Comparison of ENCODE assay signal across 9 cellular contexts in genomic region chr1:10471411-10472219, GRCh38. TPM values are rescaled to one million over a fixed set of nuclear protein-coding genes. Genes with fewer than 3 reads are reported as not detected.
DNase-seq lines count a peak whose midpoint lies in the region; TF ChIP-seq lines count a peak whose summit lies in the region.
"Had no signal": no experiment of that assay in that cellular context is flagged by ENCODE, and none has a peak within 500 bp of the region (broad histone marks: within the 10 kb centered on the region; RNA-seq: fewer than 3 reads in every experiment).

No MANE protein-coding gene starts in this region.

- peak overlapping the region; percentile 95 for H3K27ac ChIP-seq in DOHH2 (ENCODE audit: low read depth, low read length)
- peak overlapping the region in 3 of 5 donors; percentile 29 to 57 (median 55) for H3K27ac ChIP-seq in adrenal gland

- H3K27me3 ChIP-seq in DOHH2 (ENCODE audit: control insufficient read depth, low read length) (no peaks in the 10 kb centered on the region), adrenal gland (no peaks in the 10 kb centered on the region)

- H4K20me1 ChIP-seq in DOHH2 (ENCODE audit: control insufficient read depth, insufficient read depth, low read depth, low read length), result peaks cover 4% of the 10 kb centered on the region; the same call in 1 of the 2 replicates

- H3K4me2 ChIP-seq in DOHH2 (ENCODE audit: low read length), result peak overlapping the region; percentile 73

- H3K36me3 ChIP-seq in DOHH2 (ENCODE audit: control insufficient read depth, low read length) (peaks cover 36% of the 10 kb centered on the region), adrenal gland (replicated peaks in 1 of 2) (peaks cover 0 to 25% of the 10 kb centered on the region in 2 donors)

- WGBS in adrenal gland, 4 donors, result 7 to 19% (median 11%) methylated on average over 22 to 23 of the region's 23 CpGs

- TF ChIP-seq POLR2A in adrenal gland (IDR thresholded peaks at IDR 0.05), result no peak

- H3K79me2 ChIP-seq in DOHH2 (ENCODE audit: control insufficient read depth, low read length), result peaks cover 55% of the 10 kb centered on the region

- H3K9me2 ChIP-seq in DOHH2 (replicated peaks; ENCODE audit: control insufficient read depth, low read length), result no peaks in the 10 kb centered on the region

- H3K4me3 ChIP-seq in DOHH2 (ENCODE audit: low read length), result peak overlapping the region; percentile 93
- peak overlapping the region; percentile 34 to 71 (median 58) for H3K4me3 ChIP-seq in adrenal gland

- H3F3A ChIP-seq in DOHH2 (ENCODE audit: control insufficient read depth, insufficient read depth), result peaks cover 19% of the 10 kb centered on the region

- peak; percentile 19 for DNase-seq in HT-29 (ENCODE audit: low spot score)
- peak in 2 of 7 donors; percentile 41 to 44 for DNase-seq in adrenal gland
- DNase-seq in kidney glomerular epithelial cell (lab: John Stamatoyannopoulos, UW), result peak; percentile 21
- peak; percentile 17 for DNase-seq in superior temporal gyrus (ENCODE audit: extremely low spot score)
- DNase-seq in kidney tubule cell (ENCODE audit: low spot score), result no peak
- DNase-seq in GM10266 (ENCODE audit: extremely low spot score), result no peak
- no peak for DNase-seq in Ammon's horn (ENCODE audit: low spot score)

- peaks cover 37% of the 10 kb centered on the region for H3K4me1 ChIP-seq in DOHH2 (ENCODE audit: control insufficient read depth, low read length)
- H3K4me1 ChIP-seq in adrenal gland (replicated peaks in 1 of 2), result peaks cover 7 to 34% of the 10 kb centered on the region in 2 donors

- TF ChIP-seq CTCF in DOHH2 (IDR thresholded peaks at IDR 0.05; ENCODE audit: low read depth, low read length, poor library complexity, severe bottlenecking) (no peak), adrenal gland (IDR thresholded peaks at IDR 0.05) (no peak), GM10266 (IDR thresholded peaks at IDR 0.05; ENCODE audit: control insufficient read depth, insufficient read depth, low read depth, missing control alignments) (no peak)

- H3K9me3 ChIP-seq in DOHH2 (ENCODE audit: control insufficient read depth, insufficient read depth, low read length) (no peaks in the 10 kb centered on the region), adrenal gland (replicated peaks in 1 of 3) (no peaks in the 10 kb centered on the region)

- intact Hi-C loops in adrenal gland (cut with DNase I), result no loop called here

RNA-seq across cellular contexts. Expression of gene DFFA, which starts 0.7 kb away (rescaled TPM):
- total RNA-seq in HT-29 (2014; rRNA removed; shearing (Covaris generic)), result 41.2 and 43.2 TPM in 2 replicates
- total RNA-seq in adrenal gland, result 10 to 100 TPM; 22.5 to 42.1 (median 35.6) TPM
- polyA plus RNA-seq in adrenal gland, result 10 to 100 TPM; 13.0 to 35.2 (median 13.0) TPM

RNA-seq across cellular contexts. Expression of gene PEX14, which starts 3.1 kb away (rescaled TPM):
- 22.2 and 26.6 TPM in 2 replicates for total RNA-seq in HT-29 (2014; rRNA removed; shearing (Covaris generic))
- total RNA-seq in adrenal gland, result 10 to 100 TPM in 6 of 8 donors, 1 to 10 TPM in 2; 9.7 to 23.9 (median 18.1) TPM
- 10 to 100 TPM; 15.7 to 19.5 (median 19.5) TPM for polyA plus RNA-seq in adrenal gland

RNA-seq across cellular contexts. Expression of gene CORT, which starts 21.8 kb away (rescaled TPM):
- total RNA-seq in HT-29 (2014; rRNA removed; shearing (Covaris generic)), result 0.23 TPM in 1 of 2 replicates, not detected in the other
- under 1 TPM in 3 of 8 donors, not detected in 5; 0.44 to 0.53 (median 0.46) TPM for total RNA-seq in adrenal gland
- 1 to 10 TPM in 1 of 3 donors, under 1 TPM in 1, not detected in 1; 0.67 to 1.4 TPM for polyA plus RNA-seq in adrenal gland
- total RNA-seq: subcutaneous adipose tissue had no signal

RNA-seq across cellular contexts. Expression of gene CENPS, which starts 41.4 kb away (rescaled TPM):
- total RNA-seq in HT-29 (2014; rRNA removed; shearing (Covaris generic)), result 10.0 and 11.1 TPM in 2 replicates
- 10 to 100 TPM in 7 of 8 donors, 1 to 10 TPM in 1; 10.0 to 32.9 (median 16.0) TPM for total RNA-seq in adrenal gland
- polyA plus RNA-seq in adrenal gland, result 10 to 100 TPM; 19.6 to 25.4 (median 24.5) TPM

Comparison
In these comparisons a context has a peak if more than half of its experiments do, and no peak if none do; other contexts are left out.
1. DNase-seq: peak in HT-29 (single experiment), kidney glomerular epithelial cell (single experiment) and superior temporal gyrus (single experiment); none in kidney tubule cell (single experiment), GM10266 (single experiment) and Ammon's horn (single experiment).